17 cellular contexts compared by ENCODE assay signal in the genomic region with DNA sequence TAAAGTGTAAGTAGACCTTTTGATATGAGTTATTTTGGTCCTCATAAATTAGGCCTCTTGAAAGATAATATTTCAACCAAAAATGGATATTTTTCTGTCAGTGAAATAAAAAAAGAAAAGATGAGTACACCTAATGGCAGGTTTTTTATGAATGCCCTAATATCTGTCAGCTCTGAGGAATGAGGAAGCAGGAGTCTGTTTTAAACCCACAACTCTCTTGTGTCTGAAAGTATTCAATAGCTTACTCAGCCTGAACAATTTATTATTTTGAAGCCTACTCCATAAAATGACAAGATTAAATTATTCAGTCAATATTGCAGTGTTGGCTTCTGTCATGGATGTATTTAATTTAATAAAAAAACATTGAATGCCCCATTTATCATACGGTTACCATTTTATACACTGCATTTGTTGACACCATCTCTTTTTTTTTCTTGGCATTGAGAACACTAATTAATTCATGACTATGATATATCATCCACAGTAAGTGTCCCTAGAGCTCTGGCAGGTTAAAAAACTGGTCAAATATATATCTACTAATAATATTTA.
DNase-seq lines count a peak whose midpoint lies in the region; ATAC-seq and TF ChIP-seq lines count a peak whose summit lies in the region.
"Had no signal": no experiment of that assay in that cellular context is flagged by ENCODE, and none has a peak within 500 bp of the region (broad histone marks: within the 10 kb centered on the region; RNA-seq: fewer than 3 reads in every experiment).

No MANE protein-coding gene starts in this region.

- H3K4me3 ChIP-seq in epithelial cell of esophagus (ENCODE audit: low read length) (no peak overlapping the region), smooth muscle cell (no peak overlapping the region)
- H3K4me3 ChIP-seq: BLaER1, GM12878 had no signal

- H3K27ac ChIP-seq in smooth muscle cell (ENCODE audit: low read depth) = peak overlapping the region; percentile 3
- H3K27ac ChIP-seq: 22Rv1, BLaER1 had no signal

- no peak overlapping the region for H3K4me2 ChIP-seq in smooth muscle cell
- H3K4me2 ChIP-seq: BLaER1 had no signal

- 82% methylated on average over 1 of the region's 1 CpG for WGBS in smooth muscle cell (ENCODE audit: low lambda C conversion rate)

- no peaks in the 10 kb centered on the region for H3K9me3 ChIP-seq in smooth muscle cell (replicated peaks; ENCODE audit: low read depth)
- H3K9me3 ChIP-seq: BLaER1, Caco-2 had no signal

- no peak overlapping the region for H3K9ac ChIP-seq in smooth muscle cell (ENCODE audit: low read depth)
- H3K9ac ChIP-seq: BLaER1 had no signal

- H4K20me1 ChIP-seq in smooth muscle cell (ENCODE audit: low read depth) = no peaks in the 10 kb centered on the region
- H4K20me1 ChIP-seq: BLaER1 had no signal

- no peaks in the 10 kb centered on the region for H3K36me3 ChIP-seq in smooth muscle cell (ENCODE audit: low read depth)
- H3K36me3 ChIP-seq: BLaER1 had no signal

- H3K4me1 ChIP-seq in smooth muscle cell (ENCODE audit: low read depth) = no peaks in the 10 kb centered on the region
- H3K4me1 ChIP-seq: BLaER1, Caco-2 had no signal

- H2AFZ ChIP-seq in smooth muscle cell (ENCODE audit: low read depth) = no peak overlapping the region

- ATAC-seq in GM21576 (IDR thresholded peaks at IDR 0.05; ENCODE audit: unreplicated experiment) = no peak
- ATAC-seq: GM12878 had no signal

- no peaks in the 10 kb centered on the region for H3K27me3 ChIP-seq in smooth muscle cell (ENCODE audit: low read depth)
- H3K27me3 ChIP-seq: BLaER1 had no signal

- no peaks in the 10 kb centered on the region for H3K79me2 ChIP-seq in smooth muscle cell (ENCODE audit: low read depth)

- DNase-seq in DMS53 (lab: John Stamatoyannopoulos, UW) (peak; percentile 46), DMS53 treated with DMSO at 0.1 percent for 48 hours (lab: John Stamatoyannopoulos, UW; ENCODE audit: unreplicated experiment) (no peak), epithelial cell of esophagus (ENCODE audit: low read depth) (peak; percentile 50), kidney glomerular epithelial cell (lab: John Stamatoyannopoulos, UW) (peak; percentile 34), smooth muscle cell (lab: John Stamatoyannopoulos, UW; ENCODE audit: unreplicated experiment) (no peak)
- DNase-seq in stimulated activated CD4-positive, alpha-beta T cell treated with anti-CD3 and anti-CD28 coated beads, Interleukin-4, amount 100 ng/mL, for 24 hours = no peak
- no peak for DNase-seq in effector CD8-positive, alpha-beta T cell (lab: John Stamatoyannopoulos, UW)
- DNase-seq: AML-193; Caco-2; CD8-positive, alpha-beta memory T cell; DMS79; GOT3; H9 had no signal

- TF ChIP-seq CTCF in epithelial cell of esophagus (IDR thresholded peaks at IDR 0.05; ENCODE audit: insufficient read depth, low read depth, low read length, missing control alignments) = no peak
- TF ChIP-seq CTCF in smooth muscle cell (IDR thresholded peaks at IDR 0.05; ENCODE audit: borderline replicate concordance, insufficient read depth, poor library complexity, severe bottlenecking) = no peak

- H3F3A ChIP-seq in smooth muscle cell (ENCODE audit: low read depth) = no peaks in the 10 kb centered on the region

Comparison
In these comparisons a context has a peak if more than half of its experiments do, and no peak if none do; other contexts are left out.
1. DNase-seq: peak in DMS53 (single experiment), epithelial cell of esophagus (single experiment) and kidney glomerular epithelial cell (single experiment); none in DMS53 treated with DMSO at 0.1 percent for 48 hours (single experiment), smooth muscle cell (single experiment), stimulated activated CD4-positive, alpha-beta T cell treated with anti-CD3 and anti-CD28 coated beads, Interleukin-4, amount 100 ng/mL, for 24 hours (single experiment) and effector CD8-positive, alpha-beta T cell (single experiment).